Comparison of ENCODE assay signal across 1 cellular context in the genomic region with DNA sequence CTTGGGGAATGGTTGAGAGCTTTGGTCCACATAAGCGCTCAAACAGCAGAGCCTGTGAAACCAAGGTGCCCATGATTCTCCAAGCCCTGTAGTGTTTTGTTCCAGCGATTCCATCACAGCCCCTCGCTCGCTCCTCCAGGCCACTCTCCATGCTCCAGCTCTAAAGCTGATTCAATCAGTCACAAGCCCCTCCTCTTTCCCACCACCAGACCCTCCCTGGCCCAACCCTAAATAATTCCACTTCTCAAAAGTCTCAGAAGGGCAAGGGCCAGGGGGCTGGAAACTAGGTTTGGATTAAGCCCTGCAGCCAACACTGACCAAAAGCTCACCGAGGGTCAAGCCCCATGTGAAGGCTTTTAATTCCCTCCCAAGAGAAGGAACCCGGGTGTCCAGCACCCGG.
TF ChIP-seq lines count a peak whose summit lies in the region.

No MANE protein-coding gene starts in this region.

TF ChIP-seq in HepG2, 621 proteins besides CTCF, POLR2A, EP300 and RAD21:
- TF ChIP-seq, protein P1, sequence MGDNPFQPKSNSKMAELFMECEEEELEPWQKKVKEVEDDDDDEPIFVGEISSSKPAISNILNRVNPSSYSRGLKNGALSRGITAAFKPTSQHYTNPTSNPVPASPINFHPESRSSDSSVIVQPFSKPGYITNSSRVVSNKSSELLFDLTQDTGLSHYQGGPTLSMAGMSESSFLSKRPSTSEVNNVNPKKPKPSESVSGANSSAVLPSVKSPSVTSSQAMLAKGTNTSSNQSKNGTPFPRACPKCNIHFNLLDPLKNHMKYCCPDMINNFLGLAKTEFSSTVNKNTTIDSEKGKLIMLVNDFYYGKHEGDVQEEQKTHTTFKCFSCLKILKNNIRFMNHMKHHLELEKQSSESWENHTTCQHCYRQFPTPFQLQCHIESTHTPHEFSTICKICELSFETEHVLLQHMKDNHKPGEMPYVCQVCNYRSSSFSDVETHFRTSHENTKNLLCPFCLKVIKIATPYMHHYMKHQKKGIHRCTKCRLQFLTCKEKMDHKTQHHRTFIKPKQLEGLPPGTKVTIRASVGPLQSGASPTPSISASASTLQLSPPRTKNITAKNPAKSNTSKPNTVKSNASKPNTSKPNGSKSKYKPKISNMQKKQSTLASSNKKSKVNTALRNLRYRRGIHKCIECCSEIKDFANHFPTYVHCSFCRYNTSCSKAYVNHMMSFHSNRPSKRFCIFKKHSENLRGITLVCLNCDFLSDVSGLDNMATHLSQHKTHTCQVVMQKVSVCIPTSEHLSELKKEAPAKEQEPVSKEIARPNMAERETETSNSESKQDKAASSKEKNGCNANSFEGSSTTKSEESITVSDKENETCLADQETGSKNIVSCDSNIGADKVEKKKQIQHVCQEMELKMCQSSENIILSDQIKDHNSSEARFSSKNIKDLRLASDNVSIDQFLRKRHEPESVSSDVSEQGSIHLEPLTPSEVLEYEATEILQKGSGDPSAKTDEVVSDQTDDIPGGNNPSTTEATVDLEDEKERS (CRISPR knock-in tag; IDR thresholded peaks at IDR 0.05): no peak
- no peak for TF ChIP-seq KDM5A (IDR thresholded peaks at IDR 0.05; ENCODE audit: borderline replicate concordance, low read length)
